Comparison of ENCODE assay signal across 12 cellular contexts in the genomic region with DNA sequence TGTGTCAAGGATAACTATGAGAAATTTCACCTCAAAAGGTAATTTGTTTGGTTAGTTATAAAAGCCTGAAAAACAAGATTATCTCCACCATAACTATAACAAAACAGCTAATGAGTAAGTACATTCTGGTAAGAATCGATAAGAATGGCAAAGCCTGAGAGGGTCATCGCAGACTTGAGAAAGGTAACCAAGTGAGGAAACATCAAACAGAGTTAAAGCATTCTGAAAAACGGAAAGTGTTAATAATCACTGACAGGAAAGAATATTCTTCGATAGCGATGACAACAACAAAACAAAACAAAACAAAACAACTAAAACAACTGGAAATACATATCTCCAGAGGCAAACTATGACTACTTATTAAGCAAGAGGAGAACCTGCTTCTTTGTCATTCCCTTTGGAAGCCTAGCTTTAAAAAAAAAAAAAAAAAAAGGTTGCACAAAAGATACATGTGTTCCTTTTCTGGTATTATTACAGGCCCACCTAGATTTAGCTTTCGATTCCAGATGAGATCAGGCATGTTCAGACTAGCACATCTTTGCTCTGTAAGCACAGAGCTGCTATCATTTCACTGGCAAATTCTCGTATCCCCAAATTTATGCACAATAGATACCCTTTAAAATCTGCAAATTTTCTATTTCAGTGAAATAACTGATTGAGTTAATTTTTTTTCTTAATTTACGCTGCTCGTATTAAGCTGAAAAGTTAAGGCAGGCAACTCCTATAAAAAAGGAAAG.
DNase-seq lines count a peak whose midpoint lies in the region; ATAC-seq and TF ChIP-seq lines count a peak whose summit lies in the region.
"Had no signal": no experiment of that assay in that cellular context is flagged by ENCODE, and none has a peak within 500 bp of the region (broad histone marks: within the 10 kb centered on the region; RNA-seq: fewer than 3 reads in every experiment).

No MANE protein-coding gene starts in this region.

- H4K20me1 ChIP-seq in DOHH2 (ENCODE audit: control insufficient read depth, insufficient read depth, low read depth, low read length) (no peaks in the 10 kb centered on the region), GM23248 (ENCODE audit: insufficient read depth) (no peaks in the 10 kb centered on the region)

- in situ Hi-C loops in GM23248 (cut with MboI), result no loop called here

- WGBS in GM23248 (ENCODE audit: low coverage in 1 of 2, low lambda C conversion rate in 2 of 2, missing lambda C conversion rate in 2 of 2), 2 experiments, result 31 to 38% methylated on average over 9 of the region's 9 CpGs
- WGBS in aorta, 2 donors, result 90 to 91% methylated on average over 9 of the region's 9 CpGs

- intact Hi-C loops in aorta (cut with DNase I), result no loop called here

- no peaks in the 10 kb centered on the region for H3K9me3 ChIP-seq in DOHH2 (ENCODE audit: control insufficient read depth, insufficient read depth, low read length)
- H3K9me3 ChIP-seq in GM23248 (ENCODE audit: low read depth), result no peaks in the 10 kb centered on the region
- no peaks in the 10 kb centered on the region for H3K9me3 ChIP-seq in aorta (ENCODE audit: control insufficient read depth, low read length)
- H3K9me3 ChIP-seq: upper lobe of right lung had no signal

- H3K9me2 ChIP-seq in DOHH2 (replicated peaks; ENCODE audit: control insufficient read depth, low read length) (no peaks in the 10 kb centered on the region), GM23248 (ENCODE audit: insufficient read depth) (no peaks in the 10 kb centered on the region)

- H3K9ac ChIP-seq in GM23248, result peak overlapping the region; percentile 66

- H2AFZ ChIP-seq in GM23248, result peak overlapping the region; percentile 42

- peak overlapping the region; percentile 73 for H3K4me3 ChIP-seq in DOHH2 (ENCODE audit: low read length)
- H3K4me3 ChIP-seq in GM23248, result peak overlapping the region; percentile 59
- no peak overlapping the region for H3K4me3 ChIP-seq in aorta (ENCODE audit: low read length in 2 of 2)
- H3K4me3 ChIP-seq: smooth muscle cell, upper lobe of right lung had no signal

- CTCF ChIA-PET in GM10248 (lab: Yijun Ruan, JAX), result interaction anchor here (1.2 to 3.0 kb wide), 5 partner anchors 9 to 158 kb away, joined by 3 to 13 read pairs (median 7); no protein-coding TSS in a partner anchor

- 0 out of 2 replicates have a peak, but pooled peaks cover 3% of the 10 kb centered on the region for H3K36me3 ChIP-seq in DOHH2 (ENCODE audit: control insufficient read depth, low read length)
- H3K36me3 ChIP-seq in GM23248 (ENCODE audit: low read depth), result no peaks in the 10 kb centered on the region
- no peaks in the 10 kb centered on the region for H3K36me3 ChIP-seq in aorta (ENCODE audit: control insufficient read depth in 1 of 2, insufficient read depth in 2 of 2, low read length in 1 of 2)
- H3K36me3 ChIP-seq: upper lobe of right lung had no signal

- ATAC-seq in aorta (ENCODE audit: low FRiP score), result no peak
- ATAC-seq: upper lobe of right lung had no signal

- peaks cover 74% of the 10 kb centered on the region for H3K4me1 ChIP-seq in DOHH2 (ENCODE audit: control insufficient read depth, low read length)
- H3K4me1 ChIP-seq in GM23248 (ENCODE audit: insufficient read depth), result peaks cover 42% of the 10 kb centered on the region
- peaks cover 0 to 10% of the 10 kb centered on the region in 2 donors for H3K4me1 ChIP-seq in aorta (ENCODE audit: control insufficient read depth in 1 of 2, insufficient read depth in 2 of 2, low read length in 2 of 2)

- peak overlapping the region; percentile 86 for H3K4me2 ChIP-seq in DOHH2 (ENCODE audit: low read length)
- peak overlapping the region; percentile 83 for H3K4me2 ChIP-seq in GM23248 (ENCODE audit: unreplicated experiment)
- H3K4me2 ChIP-seq: smooth muscle cell had no signal

- H3F3A ChIP-seq in DOHH2 (ENCODE audit: control insufficient read depth, insufficient read depth), result peaks cover 37% of the 10 kb centered on the region
- H3F3A ChIP-seq in GM23248 (ENCODE audit: insufficient read depth), result no peaks in the 10 kb centered on the region

- H3K27ac ChIP-seq in DOHH2 (ENCODE audit: low read depth, low read length) (peak overlapping the region; percentile 93), GM23248 (peak overlapping the region; percentile 20), aorta (ENCODE audit: low read depth in 1 of 2, low read length in 2 of 2) (no peak overlapping the region)
- H3K27ac ChIP-seq: upper lobe of right lung had no signal

- H3K27me3 ChIP-seq in DOHH2 (ENCODE audit: control insufficient read depth, low read length) (no peaks in the 10 kb centered on the region), GM23248 (replicated peaks; ENCODE audit: insufficient read depth) (no peaks in the 10 kb centered on the region), aorta (ENCODE audit: control insufficient read depth in 1 of 2, insufficient read depth in 2 of 2, low read length in 1 of 2) (no peaks in the 10 kb centered on the region)
- H3K27me3 ChIP-seq: upper lobe of right lung had no signal

- TF ChIP-seq CTCF in DOHH2 (IDR thresholded peaks at IDR 0.05; ENCODE audit: low read depth, low read length, poor library complexity, severe bottlenecking), result no peak
- no peak for TF ChIP-seq CTCF in GM10248 (IDR thresholded peaks at IDR 0.05; ENCODE audit: control extremely low read depth, extremely low read depth, low read depth, missing control alignments)

- peak; percentile 50 for DNase-seq in GM23248
- peak; percentile 98 for DNase-seq in NCI-H2171 treated with DMSO at 0.1 percent for 48 hours (lab: John Stamatoyannopoulos, UW)
- DNase-seq in globus pallidus (ENCODE audit: low spot score), result peak; percentile 41
- no peak for DNase-seq in aorta
- DNase-seq in stimulated activated CD4-positive, alpha-beta T cell treated with anti-CD3 and anti-CD28 coated beads, Interleukin-4, amount 100 ng/mL, for 1 hour, result no peak
- no peak for DNase-seq in GM10248 (ENCODE audit: extremely low spot score)
- no peak for DNase-seq in NCI-H510A (lab: John Stamatoyannopoulos, UW)
- DNase-seq: activated CD4-positive, CD25-positive, alpha-beta regulatory T cell treated with anti-CD3 and anti-CD28 coated beads, Interleukin-2, amount 50 U/mL, for 72 hours; CD8-positive, alpha-beta memory T cell; upper lobe of right lung had no signal

- POLR2A ChIA-PET in GM10248 (lab: Yijun Ruan, JAX), result no interaction called here

- H3K79me2 ChIP-seq in DOHH2 (ENCODE audit: control insufficient read depth, low read length), result peaks cover 78% of the 10 kb centered on the region
- H3K79me2 ChIP-seq in GM23248 (ENCODE audit: insufficient read depth), result peaks cover 27% of the 10 kb centered on the region

Comparison
In these comparisons a context has a peak if more than half of its experiments do, and no peak if none do; other contexts are left out.
1. H3K27ac ChIP-seq: peak in DOHH2 (single experiment) and GM23248 (single experiment); none in aorta (0 of 2).
2. H3K4me3 ChIP-seq: peak in DOHH2 (single experiment) and GM23248 (single experiment); none in aorta (0 of 2).
3. DNase-seq: peak in GM23248 (single experiment), NCI-H2171 treated with DMSO at 0.1 percent for 48 hours (single experiment) and globus pallidus (single experiment); none in aorta (0 of 2), stimulated activated CD4-positive, alpha-beta T cell treated with anti-CD3 and anti-CD28 coated beads, Interleukin-4, amount 100 ng/mL, for 1 hour (single experiment), GM10248 (single experiment) and NCI-H510A (single experiment).